8 cellular contexts compared by ENCODE assay signal in the genomic region with DNA sequence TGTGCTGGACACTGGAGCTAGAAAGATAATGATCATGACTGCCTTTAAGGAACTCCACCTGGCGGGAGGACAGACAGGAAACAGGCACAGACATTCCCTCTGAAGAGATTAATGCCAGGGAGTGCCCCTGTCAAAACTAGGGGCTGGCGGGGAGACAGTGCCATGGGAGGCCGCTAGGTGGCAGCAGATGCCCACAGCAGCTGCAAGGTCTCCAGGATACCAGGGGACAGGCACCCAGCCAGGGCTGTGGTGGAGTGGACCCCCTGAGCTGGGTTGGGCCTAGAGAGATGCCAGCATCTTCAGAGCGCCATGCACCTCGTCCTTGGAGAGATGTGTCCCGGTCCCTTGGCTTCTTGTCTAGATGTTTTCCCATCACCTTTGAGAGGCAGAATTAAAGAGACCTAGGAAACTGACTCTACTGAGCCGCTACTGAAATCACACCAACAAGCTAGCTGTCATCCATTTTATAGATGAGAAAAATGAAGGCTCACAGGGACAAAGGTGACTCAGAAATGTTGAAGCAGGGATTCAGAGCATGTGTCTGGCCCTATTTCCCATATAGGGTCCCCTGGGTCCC. TPM values are rescaled to one million over a fixed set of nuclear protein-coding genes. Genes with fewer than 3 reads are reported as not detected.
DNase-seq lines count a peak whose midpoint lies in the region; ATAC-seq and TF ChIP-seq lines count a peak whose summit lies in the region.

No MANE protein-coding gene starts in this region.

- DNase-seq in AG04449 (ENCODE audit: low read depth, low spot score) (peak; percentile 12), NCI-H1417 (lab: John Stamatoyannopoulos, UW) (peak; percentile 79 to 93 (median 93)), SKM-1 treated with dmso at 0.1 percent for 144 hours (lab: John Stamatoyannopoulos, UW; ENCODE audit: unreplicated experiment) (peak; percentile 64), Right ventricle myocardium inferior (ENCODE audit: missing footprints) (peak; percentile 89), posterior cingulate gyrus (peak; percentile 71 to 97 (median 84)), ureter (ENCODE audit: low spot score) (peak; percentile 89)
- peak; percentile 84 for DNase-seq in activated naive CD4-positive, alpha-beta T cell treated with anti-CD3 and anti-CD28 coated beads, Interleukin-2, amount 10 ng/mL, durations not matched to agents 7 days and 5 days

- intact Hi-C loops in Right ventricle myocardium inferior (cut with DNase I), result loop anchor here (1.0 to 2.0 kb wide), 3 partner anchors 45 to 236 kb away; no protein-coding TSS in a partner anchor
- intact Hi-C loops in posterior cingulate gyrus (cut with DNase I), result loop anchor here (1.0 to 10.0 kb wide), 4 partner anchors 44 to 332 kb away; partner anchors contain the start of gene PIK3C2B

- H3K4me1 Mint-ChIP-seq in activated naive CD4-positive, alpha-beta T cell treated with anti-CD3 and anti-CD28 coated beads, Interleukin-2, amount 10 ng/mL, durations not matched to agents 7 days and 5 days, result no peaks in the 10 kb centered on the region

- CTCF ChIA-PET in AG04449 (lab: Yijun Ruan, JAX), result interaction anchor here (0.7 to 24.4 kb wide), 45 partner anchors 10 to 341 kb away, joined by 3 to 548 read pairs (median 8); partner anchors contain the start of genes ETNK2, GOLT1A, KISS1 and PIK3C2B
- CTCF ChIA-PET in activated naive CD4-positive, alpha-beta T cell treated with anti-CD3 and anti-CD28 coated beads, Interleukin-2, amount 10 ng/mL, durations not matched to agents 7 days and 5 days (lab: Charles Lee), result interaction anchor here (0.7 to 9.7 kb wide), 30 partner anchors 12 to 645 kb away, joined by 3 to 88 read pairs (median 4); partner anchors contain the start of gene GOLT1A

- peak; percentile 98 for TF ChIP-seq CTCF in AG04449 (IDR thresholded peaks at IDR 0.05; ENCODE audit: insufficient read depth, low read length, missing control alignments)

- POLR2A ChIA-PET in AG04449 (lab: Yijun Ruan, JAX), result interaction anchor here (0.6 kb wide), 1 partner anchor 45 kb away, joined by 3 read pairs; no protein-coding TSS in a partner anchor

- no peak overlapping the region for H3K4me3 ChIP-seq in AG04449 (ENCODE audit: low read depth, low read length)

- no peak overlapping the region for H3K27ac Mint-ChIP-seq in activated naive CD4-positive, alpha-beta T cell treated with anti-CD3 and anti-CD28 coated beads, Interleukin-2, amount 10 ng/mL, durations not matched to agents 7 days and 5 days

- ATAC-seq in GM19351 (IDR thresholded peaks at IDR 0.05; ENCODE audit: unreplicated experiment) (peak; percentile 47), Right ventricle myocardium inferior (peak; percentile 84)

- H3K4me3 Mint-ChIP-seq in activated naive CD4-positive, alpha-beta T cell treated with anti-CD3 and anti-CD28 coated beads, Interleukin-2, amount 10 ng/mL, durations not matched to agents 7 days and 5 days, result no peak overlapping the region

- H3K27me3 Mint-ChIP-seq in activated naive CD4-positive, alpha-beta T cell treated with anti-CD3 and anti-CD28 coated beads, Interleukin-2, amount 10 ng/mL, durations not matched to agents 7 days and 5 days, result peaks cover 26% of the 10 kb centered on the region

- no peaks in the 10 kb centered on the region for H3K36me3 Mint-ChIP-seq in activated naive CD4-positive, alpha-beta T cell treated with anti-CD3 and anti-CD28 coated beads, Interleukin-2, amount 10 ng/mL, durations not matched to agents 7 days and 5 days

- H3K9me3 Mint-ChIP-seq in activated naive CD4-positive, alpha-beta T cell treated with anti-CD3 and anti-CD28 coated beads, Interleukin-2, amount 10 ng/mL, durations not matched to agents 7 days and 5 days, result peaks cover 6% of the 10 kb centered on the region

RNA-seq across cellular contexts. Expression of gene REN, which starts 3.6 kb away (rescaled TPM):
- not detected for total RNA-seq in Right ventricle myocardium inferior
- total RNA-seq in ureter, result 0.89 TPM

RNA-seq across cellular contexts. Expression of gene ETNK2, which starts 10.7 kb away (rescaled TPM):
- total RNA-seq in Right ventricle myocardium inferior (5.3 TPM), ureter (13.5 TPM)

RNA-seq across cellular contexts. Expression of gene KISS1, which starts 33.7 kb away (rescaled TPM):
- total RNA-seq in Right ventricle myocardium inferior (not detected), ureter (1.4 TPM)

RNA-seq across cellular contexts. Expression of gene GOLT1A, which starts 51.2 kb away (rescaled TPM):
- total RNA-seq in Right ventricle myocardium inferior (not detected), ureter (26.0 TPM)

Comparison
In these comparisons a context has a peak if more than half of its experiments do, and no peak if none do; other contexts are left out.
1. DNase-seq: peak in every context shown above with its lines; median percentile 93 in NCI-H1417; 89 in Right ventricle myocardium inferior; 89 in ureter; 84 in posterior cingulate gyrus; 84 in activated naive CD4-positive, alpha-beta T cell treated with anti-CD3 and anti-CD28 coated beads, Interleukin-2, amount 10 ng/mL, durations not matched to agents 7 days and 5 days; 64 in SKM-1 treated with dmso at 0.1 percent for 144 hours; 12 in AG04449.